ENCODE assay signal across 8 cellular contexts in genomic region chr17:76738468-76738850, GRCh38. TPM values are rescaled to one million over a fixed set of nuclear protein-coding genes. Genes with fewer than 3 reads are reported as not detected.
DNase-seq lines count a peak whose midpoint lies in the region; ATAC-seq and TF ChIP-seq lines count a peak whose summit lies in the region.

No MANE protein-coding gene starts in this region.

- H3K4me1 ChIP-seq in A673 (ENCODE audit: insufficient read depth, low read length, poor library complexity, severe bottlenecking) (peaks cover 15% of the 10 kb centered on the region), body of pancreas (peaks cover 41% of the 10 kb centered on the region), mesodermal cell (ENCODE audit: control insufficient read depth, insufficient read depth, low read length, poor library complexity, severe bottlenecking) (peaks cover 3% of the 10 kb centered on the region)

- ATAC-seq in body of pancreas, result no peak
- ATAC-seq in GM21717 (IDR thresholded peaks at IDR 0.05; ENCODE audit: unreplicated experiment), result no peak
- ATAC-seq in GM21515 (IDR thresholded peaks at IDR 0.05; ENCODE audit: unreplicated experiment), result no peak

- DNase-seq in A673 (ENCODE audit: low spot score), result no peak
- DNase-seq in HL-60 (ENCODE audit: low read depth in 1 of 2, low spot score in 1 of 2), result no peak
- DNase-seq in body of pancreas, result no peak
- no peak for DNase-seq in superior temporal gyrus (ENCODE audit: extremely low spot score)
- DNase-seq in HuH-7.5 (ENCODE audit: low spot score), result no peak

- no peak for TF ChIP-seq CTCF in A673 (conservative IDR thresholded peaks at IDR 0.05; ENCODE audit: low read depth, low read length)
- TF ChIP-seq CTCF in HL-60 (IDR thresholded peaks at IDR 0.05; ENCODE audit: insufficient read depth, low read length), result no peak
- no peak for TF ChIP-seq CTCF in body of pancreas (IDR thresholded peaks at IDR 0.05)

- TF ChIP-seq POLR2A in body of pancreas (IDR thresholded peaks at IDR 0.05), result no peak

- no peaks in the 10 kb centered on the region for H3K9me3 ChIP-seq in A673 (ENCODE audit: low read depth, low read length, poor library complexity, severe bottlenecking)
- H3K9me3 ChIP-seq in body of pancreas, result no peaks in the 10 kb centered on the region
- H3K9me3 ChIP-seq in mesodermal cell (ENCODE audit: control insufficient read depth, low read length), result no peaks in the 10 kb centered on the region

- CTCF ChIA-PET in A673 (lab: Charles Lee), result no interaction called here

- H3K4me3 ChIP-seq in A673 (ENCODE audit: low read depth, low read length, poor library complexity, severe bottlenecking) (peak overlapping the region; percentile 77), HL-60 (replicated peaks; ENCODE audit: insufficient read depth, low read length) (peak overlapping the region; percentile 92), body of pancreas (peak overlapping the region in 1 of 2 donors; percentile 69), mesodermal cell (ENCODE audit: extremely low read depth, insufficient read depth, low read length, poor library complexity, severe bottlenecking) (peak overlapping the region; percentile 89)

- 1 to 2% methylated on average over 7 of the region's 7 CpGs for WGBS in body of pancreas, 2 donors
- no CpG with 5 or more reads among the region's 7 CpGs for WGBS in mesodermal cell (ENCODE audit: insufficient coverage in 2 of 2), 2 experiments

- peaks cover 29% of the 10 kb centered on the region for H3K36me3 ChIP-seq in A673 (ENCODE audit: insufficient read depth, low read length, poor library complexity, severe bottlenecking)
- H3K36me3 ChIP-seq in body of pancreas (replicated peaks in 1 of 2; ENCODE audit: insufficient read depth in 1 of 2, low read depth in 2 of 2), result peaks cover 0 to 10% of the 10 kb centered on the region in 2 donors
- H3K36me3 ChIP-seq in mesodermal cell (ENCODE audit: control insufficient read depth, insufficient read depth, low read length), result peaks cover 46% of the 10 kb centered on the region

- BruUV-seq in A673 (replicated peaks; lab: Mats Ljungman, UMichigan), result TSS peak; percentile 59

- H3K27ac ChIP-seq in A673 (ENCODE audit: low read depth, low read length, poor library complexity, severe bottlenecking) (peak overlapping the region; percentile 100), HL-60 (replicated peaks) (peak overlapping the region; percentile 98), body of pancreas (peak overlapping the region; percentile 98 to 100 (median 99)), mesodermal cell (ENCODE audit: low read depth, low read length, severe bottlenecking) (peak overlapping the region; percentile 99)

- POLR2A ChIA-PET in A673 (lab: Charles Lee; ENCODE audit: low non-redundant PET), result no interaction called here

- intact Hi-C loops in A673 (cut with micrococcal nuclease; ENCODE audit: unreplicated experiment) (loop anchor here (2.0 kb wide), 1 partner anchor 52 kb away; no protein-coding TSS in a partner anchor), body of pancreas (cut with DNase I) (no loop called here)

- H3K27me3 ChIP-seq in A673 (replicated peaks; ENCODE audit: insufficient read depth, low read depth, low read length, poor library complexity) (no peaks in the 10 kb centered on the region), HL-60 (ENCODE audit: insufficient read depth, poor library complexity, severe bottlenecking) (no peaks in the 10 kb centered on the region), body of pancreas (no peaks in the 10 kb centered on the region)

RNA-seq across cellular contexts. Expression of gene MFSD11, which starts 0.5 kb away (rescaled TPM):
- total RNA-seq in A673 (2021) (37.4 and 38.8 TPM in 2 replicates), body of pancreas (10 to 100 TPM in 1 of 2 donors, 1 to 10 TPM in 1; 7.6 to 16.6 TPM)
- 21.6 TPM for polyA plus RNA-seq in mesodermal cell (2013, experiment 1 of 2)
- polyA plus RNA-seq in mesodermal cell (2013, experiment 2 of 2), result 25.1 TPM

RNA-seq across cellular contexts. Expression of gene SRSF2, which starts 1.3 kb away (rescaled TPM):
- total RNA-seq in A673 (2021) (406 and 440 TPM in 2 replicates), body of pancreas (100 to 1,000 TPM; 258 to 301 TPM)
- 140 TPM for polyA plus RNA-seq in mesodermal cell (2013, experiment 1 of 2)
- polyA plus RNA-seq in mesodermal cell (2013, experiment 2 of 2), result 142 TPM

RNA-seq across cellular contexts. Expression of gene METTL23, which starts 11.8 kb away (rescaled TPM):
- 42.4 and 46.0 TPM in 2 replicates for total RNA-seq in A673 (2021)
- 10 to 100 TPM; 25.9 to 44.2 TPM for total RNA-seq in body of pancreas
- polyA plus RNA-seq in mesodermal cell (2013, experiment 1 of 2), result 33.0 TPM
- polyA plus RNA-seq in mesodermal cell (2013, experiment 2 of 2), result 28.1 TPM

RNA-seq across cellular contexts. Expression of gene JMJD6, which starts 12.1 kb away (rescaled TPM):
- 66.9 and 77.6 TPM in 2 replicates for total RNA-seq in A673 (2021)
- 10 to 100 TPM; 15.2 to 20.0 TPM for total RNA-seq in body of pancreas
- polyA plus RNA-seq in mesodermal cell (2013, experiment 1 of 2), result 26.7 TPM
- polyA plus RNA-seq in mesodermal cell (2013, experiment 2 of 2), result 19.3 TPM

RNA-seq across cellular contexts. Expression of gene MXRA7, which starts 27.7 kb away (rescaled TPM):
- 61.5 and 62.8 TPM in 2 replicates for total RNA-seq in A673 (2021)
- total RNA-seq in body of pancreas, result 10 to 100 TPM; 71.9 to 87.4 TPM
- polyA plus RNA-seq in mesodermal cell (2013, experiment 1 of 2), result 84.9 TPM
- 83.0 TPM for polyA plus RNA-seq in mesodermal cell (2013, experiment 2 of 2)
